Comparison of ENCODE assay signal across 16 cellular contexts in genomic region chr10:73838008-73838567, GRCh38. TPM values are rescaled to one million over a fixed set of nuclear protein-coding genes. Genes with fewer than 3 reads are reported as not detected.
DNase-seq lines count a peak whose midpoint lies in the region; ATAC-seq and TF ChIP-seq lines count a peak whose summit lies in the region.
"Had no signal": no experiment of that assay in that cellular context is flagged by ENCODE, and none has a peak within 500 bp of the region (broad histone marks: within the 10 kb centered on the region; RNA-seq: fewer than 3 reads in every experiment).

No MANE protein-coding gene starts in this region.

- H3K4me1 ChIP-seq in esophagus muscularis mucosa: peaks cover 0 to 18% (median 13%) of the 10 kb centered on the region in 4 donors
- H3K4me1 ChIP-seq in stomach smooth muscle (ENCODE audit: control insufficient read depth, insufficient read depth, low read length): peaks cover 10% of the 10 kb centered on the region
- H3K4me1 ChIP-seq in SK-N-SH (ENCODE audit: control insufficient read depth in 1 of 2, insufficient read depth in 2 of 2, low read depth in 1 of 2, low read length in 1 of 2): no peaks in the 10 kb centered on the region; a peak in 1 of 4 replicates
- H3K4me1 ChIP-seq: Caco-2 had no signal

- peak; percentile 85 for DNase-seq in G401 (ENCODE audit: low spot score)
- peak; percentile 78 for DNase-seq in cerebellar cortex (ENCODE audit: low spot score)
- DNase-seq in esophagus muscularis mucosa (ENCODE audit: extremely low spot score): no peak
- DNase-seq in SK-N-SH: no peak
- DNase-seq in foreskin melanocyte: no peak
- no peak for DNase-seq in activated effector memory CD4-positive, alpha-beta T cell treated with anti-CD3 and anti-CD28 coated beads, Interleukin-2, amount 50 U/mL, for 16 hours
- DNase-seq: Caco-2, NCI-H1105 treated with DMSO at 0.1 percent for 48 hours, NCI-H187, NCI-H446 treated with DMSO at 0.1 percent for 48 hours, SHP77 treated with DMSO at 0.1 percent for 48 hours had no signal

- H3K4me3 ChIP-seq in esophagus muscularis mucosa: no peak overlapping the region
- no peak overlapping the region for H3K4me3 ChIP-seq in stomach smooth muscle (ENCODE audit: low read length in 2 of 2)
- H3K4me3 ChIP-seq in SK-N-SH (ENCODE audit: low read depth in 2 of 2, low read length in 1 of 2): no peak overlapping the region
- H3K4me3 ChIP-seq: MG63 had no signal

- no peaks in the 10 kb centered on the region for H4K20me1 ChIP-seq in SK-N-SH (ENCODE audit: insufficient read depth)

- intact Hi-C loops in esophagus muscularis mucosa (cut with DNase I): no loop called here

- no peak overlapping the region for H2AFZ ChIP-seq in SK-N-SH (ENCODE audit: low read depth)

- H3K9me3 ChIP-seq in esophagus muscularis mucosa (no peaks in the 10 kb centered on the region), stomach smooth muscle (ENCODE audit: control insufficient read depth in 2 of 2, low read length in 2 of 2) (no peaks in the 10 kb centered on the region), SK-N-SH (no peaks in the 10 kb centered on the region)
- H3K9me3 ChIP-seq: Caco-2, MG63 had no signal

- H3K9ac ChIP-seq in stomach smooth muscle (ENCODE audit: low read length in 2 of 2) (peak overlapping the region; percentile 21 to 43), SK-N-SH (no peak overlapping the region)
- H3K9ac ChIP-seq: KMS-11 had no signal

- H3K36me3 ChIP-seq in esophagus muscularis mucosa (peaks cover 46 to 87% (median 79%) of the 10 kb centered on the region in 4 donors), stomach smooth muscle (ENCODE audit: control insufficient read depth in 2 of 2, insufficient read depth in 2 of 2, low read length in 2 of 2) (peaks cover 65 to 74% of the 10 kb centered on the region in 2 donors), SK-N-SH (replicated peaks in 1 of 2; ENCODE audit: control insufficient read depth in 1 of 2, insufficient read depth in 2 of 2, low read length in 1 of 2) (peaks cover 26 to 61% of the 10 kb centered on the region in 2 experiments)

- no peaks in the 10 kb centered on the region for H3K79me2 ChIP-seq in SK-N-SH (ENCODE audit: insufficient read depth)

- no peak for ATAC-seq in HG02852 (IDR thresholded peaks at IDR 0.05; ENCODE audit: unreplicated experiment)

- H3K27me3 ChIP-seq in esophagus muscularis mucosa (no peaks in the 10 kb centered on the region), stomach smooth muscle (ENCODE audit: control insufficient read depth in 1 of 2, insufficient read depth in 2 of 2, low read length in 2 of 2) (no peaks in the 10 kb centered on the region), SK-N-SH (ENCODE audit: insufficient read depth) (no peaks in the 10 kb centered on the region)
- H3K27me3 ChIP-seq: MG63 had no signal

- peaks cover 9% of the 10 kb centered on the region for H3F3A ChIP-seq in SK-N-SH (replicated peaks; ENCODE audit: insufficient read depth)

- TF ChIP-seq POLR2A in esophagus muscularis mucosa (IDR thresholded peaks at IDR 0.05; ENCODE audit: low read depth): no peak

- POLR2A ChIA-PET in SK-N-SH (lab: Yijun Ruan, JAX): no interaction called here

- CTCF ChIA-PET in SK-N-SH (lab: Yijun Ruan, JAX): interaction anchor here (1.3 to 28.7 kb wide), 4 partner anchors 11 to 103 kb away, joined by 4 to 753 read pairs (median 22); partner anchors contain the start of gene CAMK2G

- TF ChIP-seq CTCF in esophagus muscularis mucosa (IDR thresholded peaks at IDR 0.05): no peak
- no peak for TF ChIP-seq CTCF in SK-N-SH (IDR thresholded peaks at IDR 0.05)

- 89% methylated on average over 1 of the region's 3 CpGs for WGBS in esophagus muscularis mucosa
- 100% methylated on average over 3 of the region's 3 CpGs for WGBS in SK-N-SH (ENCODE audit: low lambda C conversion rate)

- no peaks in the 10 kb centered on the region for H3K9me2 ChIP-seq in SK-N-SH

- no peak for TF ChIP-seq RAD21 in SK-N-SH (IDR thresholded peaks at IDR 0.05; ENCODE audit: low read length)

- H3K27ac ChIP-seq in esophagus muscularis mucosa (replicated peaks in 1 of 4) (peak overlapping the region; percentile 64 to 72 (median 68)), stomach smooth muscle (ENCODE audit: low read length) (peak overlapping the region; percentile 69), SK-N-SH (ENCODE audit: low read depth in 2 of 2, low read length in 1 of 2) (no peak overlapping the region; a peak in 1 of 4 replicates)
- H3K27ac ChIP-seq: C4-2B, KMS-11 had no signal

- in situ Hi-C loops in G401 (cut with HindIII; ENCODE audit: low sequenced_read_pairs): no loop called here

- no peak for TF ChIP-seq EP300 in esophagus muscularis mucosa (IDR thresholded peaks at IDR 0.05)
- no peak for TF ChIP-seq EP300 in SK-N-SH (IDR thresholded peaks at IDR 0.05; ENCODE audit: borderline replicate concordance in 1 of 2, low read depth in 1 of 2, low read length in 1 of 2)

- no peak overlapping the region for H3K4me2 ChIP-seq in SK-N-SH
- H3K4me2 ChIP-seq: KMS-11 had no signal

TF ChIP-seq in SK-N-SH, 30 proteins besides CTCF, POLR2A, EP300 and RAD21:
- TF ChIP-seq RCOR1 (IDR thresholded peaks at IDR 0.05; ENCODE audit: low read length) (no peak), USF1 (IDR thresholded peaks at IDR 0.05; ENCODE audit: borderline replicate concordance, low read depth) (no peak), FOXJ3 (CRISPR knock-in tag; IDR thresholded peaks at IDR 0.05) (no peak), NFIC (IDR thresholded peaks at IDR 0.05; ENCODE audit: borderline replicate concordance) (no peak), TAF1 (IDR thresholded peaks at IDR 0.05; ENCODE audit: borderline replicate concordance, low read depth, low read length) (no peak), MXI1 (IDR thresholded peaks at IDR 0.05; ENCODE audit: low read depth, low read length) (no peak), POLR2AphosphoS5 (IDR thresholded peaks at IDR 0.05; ENCODE audit: low read depth, low read length) (no peak)

RNA-seq across cellular contexts. Expression of gene NDST2, which starts 26.7 kb away (rescaled TPM):
- total RNA-seq in G401 (2014; rRNA removed; shearing (Covaris generic)): 3.7 and 6.9 TPM in 2 replicates
- total RNA-seq in esophagus muscularis mucosa: 10 to 100 TPM; 26.8 to 38.3 (median 31.1) TPM
- polyA plus RNA-seq in SK-N-SH (2012; rRNA removed): 22.1 and 24.1 TPM in 2 replicates
- polyA plus RNA-seq in SK-N-SH (2012; cell fraction: cytosol; rRNA removed): 10.5 and 14.1 TPM in 2 replicates
- 69.9 and 86.8 TPM in 2 replicates for polyA plus RNA-seq in SK-N-SH (2012; cell fraction: nucleus; rRNA removed)

RNA-seq across cellular contexts. Expression of gene CAMK2G, which starts 36.3 kb away (rescaled TPM):
- total RNA-seq in G401 (2014; rRNA removed; shearing (Covaris generic)): 9.0 and 11.8 TPM in 2 replicates
- total RNA-seq in esophagus muscularis mucosa: 100 to 1,000 TPM in 3 of 4 donors, 10 to 100 TPM in 1; 96.4 to 201 (median 159) TPM
- 41.4 and 52.2 TPM in 2 replicates for polyA plus RNA-seq in SK-N-SH (2012; rRNA removed)
- 29.0 and 35.7 TPM in 2 replicates for polyA plus RNA-seq in SK-N-SH (2012; cell fraction: cytosol; rRNA removed)
- 103 and 119 TPM in 2 replicates for polyA plus RNA-seq in SK-N-SH (2012; cell fraction: nucleus; rRNA removed)

RNA-seq across cellular contexts. Expression of gene ZSWIM8, which starts 52.7 kb away (rescaled TPM):
- total RNA-seq in G401 (2014; rRNA removed; shearing (Covaris generic)): 22.8 and 30.6 TPM in 2 replicates
- 100 to 1,000 TPM in 3 of 4 donors, 10 to 100 TPM in 1; 66.4 to 123 (median 107) TPM for total RNA-seq in esophagus muscularis mucosa
- 97.3 and 112 TPM in 2 replicates for polyA plus RNA-seq in SK-N-SH (2012; rRNA removed)
- 21.4 and 41.4 TPM in 2 replicates for polyA plus RNA-seq in SK-N-SH (2012; cell fraction: cytosol; rRNA removed)
- polyA plus RNA-seq in SK-N-SH (2012; cell fraction: nucleus; rRNA removed): 340 and 358 TPM in 2 replicates

RNA-seq across cellular contexts. Expression of gene CHCHD1, which starts 56.2 kb away (rescaled TPM):
- 65.5 and 76.8 TPM in 2 replicates for total RNA-seq in G401 (2014; rRNA removed; shearing (Covaris generic))
- 10 to 100 TPM; 14.9 to 32.0 (median 25.6) TPM for total RNA-seq in esophagus muscularis mucosa
- polyA plus RNA-seq in SK-N-SH (2012; rRNA removed): 57.8 and 60.9 TPM in 2 replicates
- polyA plus RNA-seq in SK-N-SH (2012; cell fraction: cytosol; rRNA removed): 71.7 and 84.8 TPM in 2 replicates
- 22.1 and 30.6 TPM in 2 replicates for polyA plus RNA-seq in SK-N-SH (2012; cell fraction: nucleus; rRNA removed)

Comparison
In these comparisons a context has a peak if more than half of its experiments do, and no peak if none do; other contexts are left out.
1. DNase-seq: peak in G401 (single experiment) and cerebellar cortex (single experiment); none in esophagus muscularis mucosa (single experiment), SK-N-SH (single experiment), foreskin melanocyte (single experiment) and activated effector memory CD4-positive, alpha-beta T cell treated with anti-CD3 and anti-CD28 coated beads, Interleukin-2, amount 50 U/mL, for 16 hours (single experiment).
2. H3K27ac ChIP-seq: peak in esophagus muscularis mucosa (4 of 4) and stomach smooth muscle (single experiment); none in SK-N-SH (0 of 2).